19 cellular contexts compared by ENCODE assay signal in genomic region chr18:6959110-6959509, GRCh38.
A peak's percentile ranks its signal among the peaks of the same experiment; 100 is the strongest.
DNase-seq lines count a peak whose midpoint lies in the region; ATAC-seq, FAIRE-seq and TF ChIP-seq lines count a peak whose summit lies in the region.
"Had no signal": no experiment of that assay in that cellular context is flagged by ENCODE, and none has a peak within 500 bp of the region (broad histone marks: within the 10 kb centered on the region; RNA-seq: fewer than 3 reads in every experiment).

No MANE protein-coding gene starts in this region.

- peak overlapping the region; percentile 40 for H3K27ac Mint-ChIP-seq in MCF 10A (ENCODE audit: low read depth, unreplicated experiment)
- H3K27ac Mint-ChIP-seq in stimulated activated naive B cell treated with anti-CD40 and anti-IgM and Interleukin-4, amounts not matched to agents 10 μg/mL and 1 μg/mL and 100 μg/mL, for 72 hours, result no peak overlapping the region
- H3K27ac Mint-ChIP-seq: CD14-positive monocyte; CD8-positive, alpha-beta T cell had no signal

- no peak for TF ChIP-seq CTCF in MCF 10A (IDR thresholded peaks at IDR 0.05; ENCODE audit: unreplicated experiment)
- TF ChIP-seq CTCF in breast epithelium (IDR thresholded peaks at IDR 0.05), result no peak
- no peak for TF ChIP-seq CTCF in esophagus muscularis mucosa (IDR thresholded peaks at IDR 0.05)

- H3K4me3 Mint-ChIP-seq in MCF 10A (ENCODE audit: unreplicated experiment), result peak overlapping the region; percentile 39
- no peak overlapping the region for H3K4me3 Mint-ChIP-seq in stimulated activated naive B cell treated with anti-CD40 and anti-IgM and Interleukin-4, amounts not matched to agents 10 μg/mL and 1 μg/mL and 100 μg/mL, for 72 hours
- H3K4me3 Mint-ChIP-seq: CD8-positive, alpha-beta T cell had no signal

- POLR2A ChIA-PET in MCF 10A (lab: Yijun Ruan, JAX), result interaction anchor here (0.8 to 3.9 kb wide), 4 partner anchors 12 to 41 kb away, joined by 3 to 23 read pairs (median 6); no protein-coding TSS in a partner anchor

- H3K36me3 Mint-ChIP-seq in MCF 10A (ENCODE audit: insufficient read depth, unreplicated experiment), result peaks cover 6% of the 10 kb centered on the region
- H3K36me3 Mint-ChIP-seq in stimulated activated naive B cell treated with anti-CD40 and anti-IgM and Interleukin-4, amounts not matched to agents 10 μg/mL and 1 μg/mL and 100 μg/mL, for 72 hours, result no peaks in the 10 kb centered on the region
- H3K36me3 Mint-ChIP-seq: CD14-positive monocyte; CD8-positive, alpha-beta T cell had no signal

- H3K27ac ChIP-seq in breast epithelium, result no peak overlapping the region
- no peak overlapping the region for H3K27ac ChIP-seq in esophagus muscularis mucosa (replicated peaks in 1 of 4)
- H3K27ac ChIP-seq: 22Rv1, GM23248, HL-60 had no signal

- H3K27me3 ChIP-seq in breast epithelium (no peaks in the 10 kb centered on the region), esophagus muscularis mucosa (no peaks in the 10 kb centered on the region)

- H3K9me3 ChIP-seq in breast epithelium (no peaks in the 10 kb centered on the region), esophagus muscularis mucosa (peaks cover 0 to 6% (median 0%) of the 10 kb centered on the region in 4 donors)

- no peak for TF ChIP-seq EP300 in esophagus muscularis mucosa (IDR thresholded peaks at IDR 0.05)

- TF ChIP-seq POLR2A in breast epithelium (IDR thresholded peaks at IDR 0.05) (no peak), esophagus muscularis mucosa (IDR thresholded peaks at IDR 0.05; ENCODE audit: low read depth) (no peak)

- no peaks in the 10 kb centered on the region for H3K27me3 Mint-ChIP-seq in MCF 10A (ENCODE audit: insufficient read depth, unreplicated experiment)
- H3K27me3 Mint-ChIP-seq in stimulated activated naive B cell treated with anti-CD40 and anti-IgM and Interleukin-4, amounts not matched to agents 10 μg/mL and 1 μg/mL and 100 μg/mL, for 72 hours, result no peaks in the 10 kb centered on the region

- no TSS peak for BruUV-seq in MCF 10A (replicated peaks; lab: Mats Ljungman, UMichigan)

- no peak overlapping the region for H3K4me3 ChIP-seq in breast epithelium
- H3K4me3 ChIP-seq in esophagus muscularis mucosa, result no peak overlapping the region
- H3K4me3 ChIP-seq: GM23248 had no signal

- peak; percentile 61 for DNase-seq in MCF 10A (ENCODE audit: unreplicated experiment)
- DNase-seq in breast epithelium (ENCODE audit: low spot score in 2 of 2), result no peak
- peak; percentile 24 for DNase-seq in esophagus muscularis mucosa (ENCODE audit: extremely low spot score)
- peak; percentile 13 for DNase-seq in kidney tubule cell (ENCODE audit: low spot score)
- peak; percentile 90 for DNase-seq in urothelium cell line (ENCODE audit: low spot score)
- no peak for DNase-seq in stimulated activated naive B cell treated with anti-CD40 and anti-IgM and Interleukin-4, amounts not matched to agents 10 μg/mL and 1 μg/mL and 100 μg/mL, for 72 hours
- no peak for DNase-seq in NCI-H128 (lab: John Stamatoyannopoulos, UW; ENCODE audit: unreplicated experiment)
- no peak for DNase-seq in activated CD8-positive, alpha-beta memory T cell treated with anti-CD3 and anti-CD28 coated beads, Interleukin-2, amount 50 U/mL, for 4 hours
- DNase-seq: CD8-positive, alpha-beta T cell; COR-L47; DND-41; GF-D8; GM23248 had no signal

- peak; percentile 99 for FAIRE-seq in urothelium cell line (lab: Jason Lieb, UNC)
- FAIRE-seq: D721Med, H54 had no signal

- no peaks in the 10 kb centered on the region for H3K9me3 Mint-ChIP-seq in MCF 10A (ENCODE audit: unreplicated experiment)
- peaks cover 3 to 6% of the 10 kb centered on the region in 2 donors for H3K9me3 Mint-ChIP-seq in stimulated activated naive B cell treated with anti-CD40 and anti-IgM and Interleukin-4, amounts not matched to agents 10 μg/mL and 1 μg/mL and 100 μg/mL, for 72 hours

- CTCF ChIA-PET in MCF 10A (lab: Yijun Ruan, JAX), result interaction anchor here (0.7 to 1.5 kb wide), 3 partner anchors 19 to 64 kb away, joined by 3 to 6 read pairs (median 3); no protein-coding TSS in a partner anchor

- intact Hi-C loops in MCF 10A (cut with micrococcal nuclease), result no loop called here
- intact Hi-C loops in breast epithelium (cut with DNase I; ENCODE audit: low total_unique reads), result no loop called here
- intact Hi-C loops in esophagus muscularis mucosa (cut with DNase I), result no loop called here

- no peaks in the 10 kb centered on the region for H3K36me3 ChIP-seq in breast epithelium
- no peaks in the 10 kb centered on the region for H3K36me3 ChIP-seq in esophagus muscularis mucosa

- WGBS in esophagus muscularis mucosa, result 92% methylated on average over 12 of the region's 12 CpGs

- H3K4me1 Mint-ChIP-seq in MCF 10A (ENCODE audit: insufficient read depth, unreplicated experiment), result peaks cover 24% of the 10 kb centered on the region
- H3K4me1 Mint-ChIP-seq in stimulated activated naive B cell treated with anti-CD40 and anti-IgM and Interleukin-4, amounts not matched to agents 10 μg/mL and 1 μg/mL and 100 μg/mL, for 72 hours, result no peaks in the 10 kb centered on the region
- H3K4me1 Mint-ChIP-seq: CD14-positive monocyte had no signal

- H3K4me1 ChIP-seq in breast epithelium (no peaks in the 10 kb centered on the region), esophagus muscularis mucosa (no peaks in the 10 kb centered on the region)

- no peak for ATAC-seq in stimulated activated naive B cell treated with anti-CD40 and anti-IgM and Interleukin-4, amounts not matched to agents 10 μg/mL and 1 μg/mL and 100 μg/mL, for 72 hours (replicated peaks)
- ATAC-seq: CD8-positive, alpha-beta T cell; HCT116 had no signal

Comparison
In these comparisons a context has a peak if more than half of its experiments do, and no peak if none do; other contexts are left out.
1. DNase-seq: peak in MCF 10A (single experiment), esophagus muscularis mucosa (single experiment), kidney tubule cell (single experiment) and urothelium cell line (single experiment); none in breast epithelium (0 of 2), stimulated activated naive B cell treated with anti-CD40 and anti-IgM and Interleukin-4, amounts not matched to agents 10 μg/mL and 1 μg/mL and 100 μg/mL, for 72 hours (single experiment), NCI-H128 (single experiment) and activated CD8-positive, alpha-beta memory T cell treated with anti-CD3 and anti-CD28 coated beads, Interleukin-2, amount 50 U/mL, for 4 hours (single experiment).